In genomic region chr12:52519826-52520662, GRCh38 we compare ENCODE assay signal across 16 cellular contexts. TPM values are rescaled to one million over a fixed set of nuclear protein-coding genes. Genes with fewer than 3 reads are reported as not detected.
DNase-seq lines count a peak whose midpoint lies in the region; ATAC-seq and TF ChIP-seq lines count a peak whose summit lies in the region.
"Had no signal": no experiment of that assay in that cellular context is flagged by ENCODE, and none has a peak within 500 bp of the region (broad histone marks: within the 10 kb centered on the region; RNA-seq: fewer than 3 reads in every experiment).

TSS of gene KRT5 (minus strand) at chr12:52520394. CDS start at chr12:52520296, 98 bp downstream.

- H3K27me3 ChIP-seq in lung (ENCODE audit: control insufficient read depth, insufficient read depth): no peaks in the 10 kb centered on the region

- TF ChIP-seq CTCF in coronary artery (IDR thresholded peaks at IDR 0.05) (no peak), lung (IDR thresholded peaks at IDR 0.05; ENCODE audit: control extremely low read depth, extremely low read depth) (no peak)

- no peak within 1 kb of the TSS for H3K4me3 Mint-ChIP-seq in activated CD4-positive, alpha-beta memory T cell treated with anti-CD3 and anti-CD28 coated beads, Interleukin-2, amount 10 ng/mL, durations not matched to agents 7 days and 5 days
- H3K4me3 Mint-ChIP-seq in activated CD4-positive, alpha-beta memory T cell treated with anti-CD3 and anti-CD28 coated beads for 36 hours: no peak within 1 kb of the TSS
- H3K4me3 Mint-ChIP-seq in activated CD4-positive, alpha-beta T cell treated with anti-CD3 and anti-CD28 coated beads for 36 hours: no peak within 1 kb of the TSS
- H3K4me3 Mint-ChIP-seq: dendritic cell treated with granulocyte-macrophage colony-stimulating factor and Interleukin-4, amounts not matched to agents 40 ng/mL and 50 ng/mL, for 4 days had no signal

- CTCF ChIA-PET in activated CD4-positive, alpha-beta memory T cell treated with anti-CD3 and anti-CD28 coated beads, Interleukin-2, amount 10 ng/mL, durations not matched to agents 7 days and 5 days (lab: Charles Lee): no interaction called here
- CTCF ChIA-PET in activated CD4-positive, alpha-beta memory T cell treated with anti-CD3 and anti-CD28 coated beads for 36 hours (lab: Charles Lee): no interaction called here
- CTCF ChIA-PET in activated CD4-positive, alpha-beta T cell treated with anti-CD3 and anti-CD28 coated beads for 36 hours (lab: Charles Lee): interaction anchor here (0.6 kb wide), 1 partner anchor 144 kb away, joined by 3 read pairs; no protein-coding TSS in a partner anchor

- H3K36me3 ChIP-seq in lung (ENCODE audit: control insufficient read depth in 2 of 2, insufficient read depth in 2 of 2, low read length in 2 of 2): no peaks in the 10 kb centered on the region
- H3K36me3 ChIP-seq: left lung had no signal

- H3K27ac Mint-ChIP-seq in activated CD4-positive, alpha-beta memory T cell treated with anti-CD3 and anti-CD28 coated beads, Interleukin-2, amount 10 ng/mL, durations not matched to agents 7 days and 5 days: no peak within 1 kb of the TSS
- H3K27ac Mint-ChIP-seq in activated CD4-positive, alpha-beta memory T cell treated with anti-CD3 and anti-CD28 coated beads for 36 hours: no peak within 1 kb of the TSS
- no peak within 1 kb of the TSS for H3K27ac Mint-ChIP-seq in activated CD4-positive, alpha-beta T cell treated with anti-CD3 and anti-CD28 coated beads for 36 hours
- H3K27ac Mint-ChIP-seq: CD4-positive, CD25-positive, alpha-beta regulatory T cell; dendritic cell treated with granulocyte-macrophage colony-stimulating factor and Interleukin-4, amounts not matched to agents 40 ng/mL and 50 ng/mL, for 4 days; naive B cell had no signal

- peaks cover 2% of the 10 kb centered on the region for H3K27me3 Mint-ChIP-seq in activated CD4-positive, alpha-beta memory T cell treated with anti-CD3 and anti-CD28 coated beads, Interleukin-2, amount 10 ng/mL, durations not matched to agents 7 days and 5 days
- H3K27me3 Mint-ChIP-seq in activated CD4-positive, alpha-beta memory T cell treated with anti-CD3 and anti-CD28 coated beads for 36 hours: peaks cover 3% of the 10 kb centered on the region
- peaks cover 2% of the 10 kb centered on the region for H3K27me3 Mint-ChIP-seq in activated CD4-positive, alpha-beta T cell treated with anti-CD3 and anti-CD28 coated beads for 36 hours
- H3K27me3 Mint-ChIP-seq: CD4-positive, CD25-positive, alpha-beta regulatory T cell had no signal

- no peak within 1 kb of the TSS for H3K27ac ChIP-seq in coronary artery
- H3K27ac ChIP-seq in lung (ENCODE audit: low read depth in 1 of 2, low read length in 1 of 2): no peak within 1 kb of the TSS
- H3K27ac ChIP-seq: left lung, VCaP had no signal

- no peaks in the 10 kb centered on the region for H3K36me3 Mint-ChIP-seq in activated CD4-positive, alpha-beta memory T cell treated with anti-CD3 and anti-CD28 coated beads, Interleukin-2, amount 10 ng/mL, durations not matched to agents 7 days and 5 days (ENCODE audit: low read depth)
- no peaks in the 10 kb centered on the region for H3K36me3 Mint-ChIP-seq in activated CD4-positive, alpha-beta memory T cell treated with anti-CD3 and anti-CD28 coated beads for 36 hours
- H3K36me3 Mint-ChIP-seq in activated CD4-positive, alpha-beta T cell treated with anti-CD3 and anti-CD28 coated beads for 36 hours (ENCODE audit: low read depth): no peaks in the 10 kb centered on the region
- H3K36me3 Mint-ChIP-seq: CD4-positive, CD25-positive, alpha-beta regulatory T cell; naive B cell had no signal

- H3K4me1 Mint-ChIP-seq in activated CD4-positive, alpha-beta memory T cell treated with anti-CD3 and anti-CD28 coated beads, Interleukin-2, amount 10 ng/mL, durations not matched to agents 7 days and 5 days: no peaks in the 10 kb centered on the region
- no peaks in the 10 kb centered on the region for H3K4me1 Mint-ChIP-seq in activated CD4-positive, alpha-beta memory T cell treated with anti-CD3 and anti-CD28 coated beads for 36 hours (ENCODE audit: low read depth)
- H3K4me1 Mint-ChIP-seq in activated CD4-positive, alpha-beta T cell treated with anti-CD3 and anti-CD28 coated beads for 36 hours: no peaks in the 10 kb centered on the region
- H3K4me1 Mint-ChIP-seq: CD4-positive, CD25-positive, alpha-beta regulatory T cell; naive B cell had no signal

- ATAC-seq in lung (ENCODE audit: insufficient read depth, low FRiP score): no peak
- no peak for ATAC-seq in activated CD4-positive, alpha-beta T cell treated with anti-CD3 and anti-CD28 coated beads for 36 hours
- ATAC-seq: left lung, Panc1 had no signal

- no peaks in the 10 kb centered on the region for H3K4me1 ChIP-seq in lung (ENCODE audit: control insufficient read depth in 2 of 2, insufficient read depth in 2 of 2, low read length in 2 of 2)
- H3K4me1 ChIP-seq: left lung had no signal

- H3K4me3 ChIP-seq in coronary artery (no peak within 1 kb of the TSS), lung (no peak within 1 kb of the TSS)
- H3K4me3 ChIP-seq: left lung had no signal

- H3K9me3 ChIP-seq in lung (ENCODE audit: control insufficient read depth in 2 of 2, insufficient read depth in 1 of 2, low read length in 1 of 2): peaks cover 0 to 3% of the 10 kb centered on the region in 2 donors
- H3K9me3 ChIP-seq: left lung had no signal

- POLR2A ChIA-PET in activated CD4-positive, alpha-beta memory T cell treated with anti-CD3 and anti-CD28 coated beads, Interleukin-2, amount 10 ng/mL, durations not matched to agents 7 days and 5 days (lab: Charles Lee): no interaction called here
- POLR2A ChIA-PET in activated CD4-positive, alpha-beta memory T cell treated with anti-CD3 and anti-CD28 coated beads for 36 hours (lab: Charles Lee): no interaction called here
- POLR2A ChIA-PET in activated CD4-positive, alpha-beta T cell treated with anti-CD3 and anti-CD28 coated beads for 36 hours (lab: Charles Lee): no interaction called here

- no peaks in the 10 kb centered on the region for H3K9me3 Mint-ChIP-seq in activated CD4-positive, alpha-beta memory T cell treated with anti-CD3 and anti-CD28 coated beads, Interleukin-2, amount 10 ng/mL, durations not matched to agents 7 days and 5 days
- no peaks in the 10 kb centered on the region for H3K9me3 Mint-ChIP-seq in activated CD4-positive, alpha-beta memory T cell treated with anti-CD3 and anti-CD28 coated beads for 36 hours
- no peaks in the 10 kb centered on the region for H3K9me3 Mint-ChIP-seq in activated CD4-positive, alpha-beta T cell treated with anti-CD3 and anti-CD28 coated beads for 36 hours (ENCODE audit: low read depth)
- H3K9me3 Mint-ChIP-seq: CD4-positive, CD25-positive, alpha-beta regulatory T cell; dendritic cell treated with granulocyte-macrophage colony-stimulating factor and Interleukin-4, amounts not matched to agents 40 ng/mL and 50 ng/mL, for 4 days; naive B cell had no signal

- intact Hi-C loops in activated CD4-positive, alpha-beta memory T cell treated with anti-CD3 and anti-CD28 coated beads for 36 hours (cut with micrococcal nuclease): no loop called here
- intact Hi-C loops in activated CD4-positive, alpha-beta T cell treated with anti-CD3 and anti-CD28 coated beads for 36 hours (cut with DNase I, micrococcal nuclease): no loop called here

- 84 to 88% methylated on average over 29 of the region's 29 CpGs for WGBS in lung, 2 donors

- peak; percentile 6 for DNase-seq in activated CD4-positive, alpha-beta memory T cell treated with anti-CD3 and anti-CD28 coated beads, Interleukin-2, amount 10 ng/mL, durations not matched to agents 7 days and 5 days
- DNase-seq in activated CD4-positive, alpha-beta memory T cell treated with anti-CD3 and anti-CD28 coated beads for 36 hours: no peak
- DNase-seq in coronary artery (ENCODE audit: low spot score): peak; percentile 63
- peak; percentile 28 for DNase-seq in lung (ENCODE audit: low spot score)
- DNase-seq in ureter (ENCODE audit: low spot score): no peak
- no peak for DNase-seq in cortex of kidney (lab: John Stamatoyannopoulos, UW)
- no peak for DNase-seq in COR-L47 (lab: John Stamatoyannopoulos, UW)
- no peak for DNase-seq in activated CD4-positive, alpha-beta T cell treated with anti-CD3 and anti-CD28 coated beads for 36 hours
- DNase-seq: CD4-positive, CD25-positive, alpha-beta regulatory T cell; hypothalamus; left lung; naive B cell; NCI-H1694 had no signal

RNA-seq across cellular contexts. Expression of gene KRT5, which starts in this region (rescaled TPM):
- not detected for total RNA-seq in activated CD4-positive, alpha-beta memory T cell treated with anti-CD3 and anti-CD28 coated beads, Interleukin-2, amount 10 ng/mL, durations not matched to agents 7 days and 5 days
- not detected for total RNA-seq in activated CD4-positive, alpha-beta memory T cell treated with anti-CD3 and anti-CD28 coated beads for 36 hours
- total RNA-seq in lung: 10 to 100 TPM; 19.0 to 49.4 TPM
- polyA plus RNA-seq in lung: 10 to 100 TPM; 15.8 to 48.5 TPM
- total RNA-seq in ureter: 388 TPM
- not detected for total RNA-seq in activated CD4-positive, alpha-beta T cell treated with anti-CD3 and anti-CD28 coated beads for 36 hours
- total RNA-seq: CD4-positive, CD25-positive, alpha-beta regulatory T cell had no signal
- polyA plus RNA-seq: CD4-positive, CD25-positive, alpha-beta regulatory T cell had no signal

Comparison
In these comparisons a context has a peak if more than half of its experiments do, and no peak if none do; other contexts are left out.
1. RNA of gene KRT5 (total RNA-seq): 388 TPM in ureter (single experiment) and 19.0 to 49.4 TPM in lung; not detected in activated CD4-positive, alpha-beta memory T cell treated with anti-CD3 and anti-CD28 coated beads, Interleukin-2, amount 10 ng/mL, durations not matched to agents 7 days and 5 days, not detected in activated CD4-positive, alpha-beta memory T cell treated with anti-CD3 and anti-CD28 coated beads for 36 hours and not detected in activated CD4-positive, alpha-beta T cell treated with anti-CD3 and anti-CD28 coated beads for 36 hours; every median in the first group is over 10 times any median in the second.
2. Peak in DNase-seq in activated CD4-positive, alpha-beta memory T cell treated with anti-CD3 and anti-CD28 coated beads, Interleukin-2, amount 10 ng/mL, durations not matched to agents 7 days and 5 days; RNA of the gene not detected or under 1 TPM.
3. DNase-seq: peak in coronary artery (single experiment) and lung (single experiment); none in activated CD4-positive, alpha-beta memory T cell treated with anti-CD3 and anti-CD28 coated beads for 36 hours (single experiment), ureter (single experiment), cortex of kidney (single experiment), COR-L47 (single experiment) and activated CD4-positive, alpha-beta T cell treated with anti-CD3 and anti-CD28 coated beads for 36 hours (single experiment).